In the genomic region with DNA sequence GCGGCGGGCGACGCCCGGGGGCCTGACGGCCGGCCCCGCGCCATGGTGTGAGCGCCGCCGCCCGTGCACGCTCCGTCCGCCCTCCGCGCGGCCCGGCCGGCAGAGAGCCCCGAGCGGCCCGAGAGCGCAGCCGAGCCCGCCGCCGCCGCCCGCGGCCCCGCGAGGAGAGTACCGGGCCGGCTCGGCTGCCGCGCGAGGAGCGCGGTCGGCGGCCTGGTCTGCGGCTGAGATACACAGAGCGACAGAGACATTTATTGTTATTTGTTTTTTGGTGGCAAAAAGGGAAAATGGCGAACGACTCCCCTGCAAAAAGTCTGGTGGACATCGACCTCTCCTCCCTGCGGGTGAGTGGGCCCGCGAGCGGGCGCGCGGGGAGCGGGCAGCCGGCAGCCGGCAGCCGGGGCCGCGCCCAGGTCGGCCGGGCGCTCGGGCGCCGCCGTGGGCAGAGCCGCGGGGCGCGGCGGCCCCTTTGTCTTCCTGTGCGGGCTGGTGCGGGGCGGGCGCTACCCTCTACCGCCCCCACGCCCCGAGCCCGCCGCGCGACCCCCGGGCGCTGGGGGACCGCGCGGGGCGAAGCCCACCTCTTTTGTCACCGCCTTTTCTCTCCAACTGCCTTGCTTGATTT, we compare ENCODE assay signal across 8 cellular contexts. TPM values are rescaled to one million over a fixed set of nuclear protein-coding genes. Genes with fewer than 3 reads are reported as not detected.
DNase-seq lines count a peak whose midpoint lies in the region; ATAC-seq and TF ChIP-seq lines count a peak whose summit lies in the region.

No MANE protein-coding gene starts in this region.

- peak overlapping the region; percentile 78 for H3K4me3 ChIP-seq in CD8-positive, alpha-beta memory T cell (ENCODE audit: low read length)
- H3K4me3 ChIP-seq in MM.1S (ENCODE audit: low read length) (peak overlapping the region; percentile 63), body of pancreas (peak overlapping the region; percentile 10 to 53), liver (ENCODE audit: low read depth in 1 of 3, low read length in 3 of 3) (peak overlapping the region; percentile 69 to 93 (median 91)), thyroid gland (replicated peaks in 1 of 3) (peak overlapping the region in 2 of 3 donors; percentile 46 to 54)

- H3K4me1 Mint-ChIP-seq in CD8-positive, alpha-beta memory T cell: peaks cover 9 to 17% (median 17%) of the 10 kb centered on the region in 3 donors

- TF ChIP-seq CTCF in MM.1S (IDR thresholded peaks at IDR 0.05; ENCODE audit: low read length): no peak
- TF ChIP-seq CTCF in body of pancreas (IDR thresholded peaks at IDR 0.05): peak in 1 of 7 experiments; percentile 3
- no peak for TF ChIP-seq CTCF in liver (IDR thresholded peaks at IDR 0.05; ENCODE audit: low read depth, low read length, missing input control)
- no peak for TF ChIP-seq CTCF in thyroid gland (IDR thresholded peaks at IDR 0.05)

- peak overlapping the region; percentile 64 for H3K27ac ChIP-seq in CD8-positive, alpha-beta memory T cell (ENCODE audit: low read depth, low read length)
- H3K27ac ChIP-seq in MM.1S (ENCODE audit: low read length) (no peak overlapping the region), body of pancreas (peak overlapping the region; percentile 36 to 86 (median 65)), liver (ENCODE audit: low read depth in 1 of 2, low read length in 2 of 2) (peak overlapping the region; percentile 62 to 92), thyroid gland (peak overlapping the region in 2 of 3 donors; percentile 46 to 65)

- peak overlapping the region; percentile 6; the same call in 1 of the 2 replicates for H3K9ac ChIP-seq in MM.1S (ENCODE audit: low read length)
- peak overlapping the region; percentile 49 to 87 for H3K9ac ChIP-seq in liver (ENCODE audit: low read depth in 1 of 2, low read length in 2 of 2)

- no peaks in the 10 kb centered on the region for H3K36me3 ChIP-seq in CD8-positive, alpha-beta memory T cell (ENCODE audit: insufficient read depth, low read length)
- H3K36me3 ChIP-seq in MM.1S (replicated peaks; ENCODE audit: insufficient read depth, low read length) (0 out of 2 replicates have a peak, but pooled peaks cover 2% of the 10 kb centered on the region), body of pancreas (replicated peaks in 1 of 2; ENCODE audit: insufficient read depth in 1 of 2, low read depth in 2 of 2) (no peaks in the 10 kb centered on the region), liver (ENCODE audit: control insufficient read depth in 4 of 4, insufficient read depth in 3 of 4, low read depth in 1 of 4, low read length in 3 of 4) (no peaks in the 10 kb centered on the region), thyroid gland (no peaks in the 10 kb centered on the region)

- no peak for TF ChIP-seq RAD21 in liver (IDR thresholded peaks at IDR 0.05)

- peak overlapping the region; percentile 52 to 92 (median 75) for H3K4me3 Mint-ChIP-seq in CD8-positive, alpha-beta memory T cell

- H3K9me3 ChIP-seq in CD8-positive, alpha-beta memory T cell (ENCODE audit: low read length): no peaks in the 10 kb centered on the region
- H3K9me3 ChIP-seq in MM.1S (replicated peaks; ENCODE audit: insufficient read depth, low read length) (no peaks in the 10 kb centered on the region), body of pancreas (no peaks in the 10 kb centered on the region), liver (ENCODE audit: control insufficient read depth in 4 of 4, low read length in 3 of 4) (no peaks in the 10 kb centered on the region), thyroid gland (no peaks in the 10 kb centered on the region)

- peak overlapping the region in 1 of 8 donors; percentile 34 for H3K27ac Mint-ChIP-seq in CD8-positive, alpha-beta memory T cell

- H3K27me3 ChIP-seq in CD8-positive, alpha-beta memory T cell (ENCODE audit: insufficient read depth, low read length, poor library complexity, severe bottlenecking): no peaks in the 10 kb centered on the region
- peaks cover 5% of the 10 kb centered on the region; the same call in 1 of the 2 replicates for H3K27me3 ChIP-seq in MM.1S (replicated peaks; ENCODE audit: insufficient read depth, low read length)
- no peaks in the 10 kb centered on the region for H3K27me3 ChIP-seq in body of pancreas
- H3K27me3 ChIP-seq in liver (ENCODE audit: control insufficient read depth in 4 of 4, insufficient read depth in 4 of 4, low read length in 3 of 4): no peaks in the 10 kb centered on the region
- no peaks in the 10 kb centered on the region for H3K27me3 ChIP-seq in thyroid gland

- DNase-seq in CD8-positive, alpha-beta memory T cell: peak in 2 of 5 donors; percentile 19 to 38
- no peak for DNase-seq in MM.1S
- DNase-seq in body of pancreas: peak in 2 of 4 donors; percentile 22 to 24
- peak; percentile 7 to 12 for DNase-seq in thyroid gland
- DNase-seq in SK-N-DZ (ENCODE audit: low spot score): no peak
- no peak for DNase-seq in H4 (ENCODE audit: low spot score)

- 0 to 1% methylated on average over 36 to 65 of the region's 92 CpGs for WGBS in body of pancreas, 2 donors
- WGBS in liver: under 1% methylated on average over 92 of the region's 92 CpGs
- WGBS in thyroid gland, 2 donors: 0 to 1% methylated on average over 31 to 44 of the region's 92 CpGs

- H2AFZ ChIP-seq in MM.1S (ENCODE audit: low read length): peak overlapping the region; percentile 43; the same call in 1 of the 2 replicates

- ATAC-seq in GM21367 (IDR thresholded peaks at IDR 0.05; ENCODE audit: unreplicated experiment): peak; percentile 57
- peak; percentile 47 for ATAC-seq in body of pancreas

- intact Hi-C loops in body of pancreas (cut with DNase I) (no loop called here), thyroid gland (cut with DNase I) (loop anchor here (10.0 kb wide), 1 partner anchor 137 kb away; no protein-coding TSS in a partner anchor)

- CTCF ChIA-PET in CD8-positive, alpha-beta memory T cell (lab: Charles Lee): interaction anchor here (0.9 to 1.8 kb wide), 3 partner anchors 11 to 125 kb away, joined by 3 to 12 read pairs (median 5); no protein-coding TSS in a partner anchor

- peak overlapping the region; percentile 78 for H3K4me2 ChIP-seq in MM.1S (ENCODE audit: low read depth, low read length)

- H3K4me1 ChIP-seq in CD8-positive, alpha-beta memory T cell (ENCODE audit: insufficient read depth, low read length): peaks cover 22% of the 10 kb centered on the region
- H3K4me1 ChIP-seq in MM.1S (ENCODE audit: low read length): 0 out of 2 replicates have a peak, but pooled peaks cover 5% of the 10 kb centered on the region
- peaks cover 34% of the 10 kb centered on the region for H3K4me1 ChIP-seq in body of pancreas
- peaks cover 0 to 33% (median 17%) of the 10 kb centered on the region in 4 donors for H3K4me1 ChIP-seq in liver (ENCODE audit: control insufficient read depth in 4 of 4, insufficient read depth in 4 of 4, low read length in 3 of 4)
- H3K4me1 ChIP-seq in thyroid gland: peaks cover 14 to 23% of the 10 kb centered on the region in 2 donors

- peaks cover 0 to 1% (median 0%) of the 10 kb centered on the region in 5 donors for H3K9me3 Mint-ChIP-seq in CD8-positive, alpha-beta memory T cell

- H3K27me3 Mint-ChIP-seq in CD8-positive, alpha-beta memory T cell: no peaks in the 10 kb centered on the region

- POLR2A ChIA-PET in CD8-positive, alpha-beta memory T cell (lab: Charles Lee): interaction anchor here (0.6 to 2.5 kb wide), 6 partner anchors 11 to 127 kb away, joined by 3 to 11 read pairs (median 4); no protein-coding TSS in a partner anchor

- peaks cover 8% of the 10 kb centered on the region; the same call in 1 of the 2 replicates for H3F3A ChIP-seq in MM.1S (ENCODE audit: insufficient read depth, low read length)

- H3K9me2 ChIP-seq in MM.1S (replicated peaks; ENCODE audit: insufficient read depth, low read length): no peaks in the 10 kb centered on the region

- H4K20me1 ChIP-seq in MM.1S (ENCODE audit: insufficient read depth, low read length): no peaks in the 10 kb centered on the region

- TF ChIP-seq POLR2A in body of pancreas (IDR thresholded peaks at IDR 0.05) (no peak), thyroid gland (IDR thresholded peaks at IDR 0.05) (no peak)

- peaks cover 10% of the 10 kb centered on the region; the same call in 1 of the 2 replicates for H3K79me2 ChIP-seq in MM.1S (ENCODE audit: low read length)

- H3K36me3 Mint-ChIP-seq in CD8-positive, alpha-beta memory T cell: peaks cover 0 to 10% (median 0%) of the 10 kb centered on the region in 3 donors

TF ChIP-seq in liver, 16 proteins besides CTCF, POLR2A, EP300 and RAD21 (continues in another document):
- TF ChIP-seq NR2F2 (IDR thresholded peaks at IDR 0.05) (no peak), JUND (IDR thresholded peaks at IDR 0.05) (no peak)
- TF ChIP-seq, protein P1, sequence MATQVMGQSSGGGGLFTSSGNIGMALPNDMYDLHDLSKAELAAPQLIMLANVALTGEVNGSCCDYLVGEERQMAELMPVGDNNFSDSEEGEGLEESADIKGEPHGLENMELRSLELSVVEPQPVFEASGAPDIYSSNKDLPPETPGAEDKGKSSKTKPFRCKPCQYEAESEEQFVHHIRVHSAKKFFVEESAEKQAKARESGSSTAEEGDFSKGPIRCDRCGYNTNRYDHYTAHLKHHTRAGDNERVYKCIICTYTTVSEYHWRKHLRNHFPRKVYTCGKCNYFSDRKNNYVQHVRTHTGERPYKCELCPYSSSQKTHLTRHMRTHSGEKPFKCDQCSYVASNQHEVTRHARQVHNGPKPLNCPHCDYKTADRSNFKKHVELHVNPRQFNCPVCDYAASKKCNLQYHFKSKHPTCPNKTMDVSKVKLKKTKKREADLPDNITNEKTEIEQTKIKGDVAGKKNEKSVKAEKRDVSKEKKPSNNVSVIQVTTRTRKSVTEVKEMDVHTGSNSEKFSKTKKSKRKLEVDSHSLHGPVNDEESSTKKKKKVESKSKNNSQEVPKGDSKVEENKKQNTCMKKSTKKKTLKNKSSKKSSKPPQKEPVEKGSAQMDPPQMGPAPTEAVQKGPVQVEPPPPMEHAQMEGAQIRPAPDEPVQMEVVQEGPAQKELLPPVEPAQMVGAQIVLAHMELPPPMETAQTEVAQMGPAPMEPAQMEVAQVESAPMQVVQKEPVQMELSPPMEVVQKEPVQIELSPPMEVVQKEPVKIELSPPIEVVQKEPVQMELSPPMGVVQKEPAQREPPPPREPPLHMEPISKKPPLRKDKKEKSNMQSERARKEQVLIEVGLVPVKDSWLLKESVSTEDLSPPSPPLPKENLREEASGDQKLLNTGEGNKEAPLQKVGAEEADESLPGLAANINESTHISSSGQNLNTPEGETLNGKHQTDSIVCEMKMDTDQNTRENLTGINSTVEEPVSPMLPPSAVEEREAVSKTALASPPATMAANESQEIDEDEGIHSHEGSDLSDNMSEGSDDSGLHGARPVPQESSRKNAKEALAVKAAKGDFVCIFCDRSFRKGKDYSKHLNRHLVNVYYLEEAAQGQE (IDR thresholded peaks at IDR 0.05): no peak

RNA-seq across cellular contexts. Expression of a gene that starts 0.4 kb away (rescaled TPM):
- 10 to 100 TPM; 30.8 to 36.0 TPM for total RNA-seq in CD8-positive, alpha-beta memory T cell
- polyA plus RNA-seq in CD8-positive, alpha-beta memory T cell: 13.5 TPM
- total RNA-seq in body of pancreas (10 to 100 TPM; 22.1 to 25.1 TPM), liver (10 to 100 TPM; 33.7 to 40.0 TPM), thyroid gland (10 to 100 TPM; 33.8 to 47.3 (median 35.7) TPM)
- polyA plus RNA-seq in liver: 10 to 100 TPM in 1 of 2 donors, 1 to 10 TPM in 1; 9.1 to 13.6 TPM
- 48.1 and 53.7 TPM in 2 replicates for polyA plus RNA-seq in SK-N-DZ (2014; cell fraction: cytosol; rRNA removed)
- 111 and 181 TPM in 2 replicates for polyA plus RNA-seq in SK-N-DZ (2014; cell fraction: nucleus; rRNA removed)
- total RNA-seq in H4 (2014; rRNA removed; shearing (Covaris generic)): 17.8 and 26.4 TPM in 2 replicates

Comparison
In these comparisons a context has a peak if more than half of its experiments do, and no peak if none do; other contexts are left out.
1. DNase-seq: peak in thyroid gland (2 of 2); none in MM.1S (single experiment), SK-N-DZ (single experiment) and H4 (single experiment).
2. H3K4me3 ChIP-seq: peak in every context shown above with its lines; median percentile 91 in liver; 78 in CD8-positive, alpha-beta memory T cell; 63 in MM.1S; 50 in thyroid gland; 32 in body of pancreas.